In genomic region chr9:133396952-133397351, GRCh38 we compare ENCODE assay signal across 1 cellular context.
TF ChIP-seq lines count a peak whose summit lies in the region.

No MANE protein-coding gene starts in this region.

TF ChIP-seq in K562, 482 proteins besides CTCF, POLR2A, EP300 and RAD21:
- peak; percentile 27; the same call in 1 of the 2 replicates for TF ChIP-seq MAX (CRISPR knock-in tag; IDR thresholded peaks at IDR 0.05)
- TF ChIP-seq NRF1 (conservative IDR thresholded peaks at IDR 0.05 in 1 of 2, IDR thresholded peaks at IDR 0.05 in 1 of 2), result 0 out of 4 replicates have a peak, but pooled peaks of 1 of the 2 experiments have one; percentile 14
- no peak for TF ChIP-seq FOSL1 (tag; conservative IDR thresholded peaks at IDR 0.05)
- no peak for TF ChIP-seq TFAP4 (CRISPR knock-in tag; IDR thresholded peaks at IDR 0.05; ENCODE audit: borderline replicate concordance)
- no peak for TF ChIP-seq THRA (IDR thresholded peaks at IDR 0.05)
- TF ChIP-seq SAFB2 (IDR thresholded peaks at IDR 0.05; ENCODE audit: borderline replicate concordance, low read depth, low read length, severe bottlenecking), result no peak
- no peak for TF ChIP-seq FOXP4 (CRISPR knock-in tag; IDR thresholded peaks at IDR 0.05; ENCODE audit: borderline replicate concordance)
- no peak for TF ChIP-seq SIRT6 (IDR thresholded peaks at IDR 0.05; ENCODE audit: low read depth, low read length)
- TF ChIP-seq BRCA1 (IDR thresholded peaks at IDR 0.05), result no peak
- TF ChIP-seq BRCA1 (CRISPR knock-in tag; IDR thresholded peaks at IDR 0.05), result no peak
- peak; percentile 34; the same call in 1 of the 2 replicates for TF ChIP-seq SMC3 (conservative IDR thresholded peaks at IDR 0.05; ENCODE audit: insufficient read depth, low read depth, low read length)
- TF ChIP-seq POLR2G (IDR thresholded peaks at IDR 0.05; ENCODE audit: low read depth, low read length), result peak; percentile 58
- TF ChIP-seq ZNF24 (IDR thresholded peaks at IDR 0.05), result no peak
- no peak for TF ChIP-seq RHOXF2B (CRISPR knock-in tag; conservative IDR thresholded peaks at IDR 0.05)
- TF ChIP-seq CLOCK (CRISPR knock-in tag; IDR thresholded peaks at IDR 0.05; ENCODE audit: borderline replicate concordance), result no peak
- no peak for TF ChIP-seq SP1 (CRISPR knock-in tag; IDR thresholded peaks at IDR 0.05)
- TF ChIP-seq POLR2H (tag; IDR thresholded peaks at IDR 0.05; ENCODE audit: low read depth), result no peak
- no peak for TF ChIP-seq ZNF778 (CRISPR knock-in tag; IDR thresholded peaks at IDR 0.05)
- peak; percentile 66; the same call in 1 of the 2 replicates for TF ChIP-seq CTBP1 (IDR thresholded peaks at IDR 0.05; ENCODE audit: borderline replicate concordance)
- TF ChIP-seq PTBP1 (IDR thresholded peaks at IDR 0.05; ENCODE audit: low read depth, low read length), result no peak
- no peak for TF ChIP-seq PCBP1 (IDR thresholded peaks at IDR 0.05; ENCODE audit: low read depth, low read length, poor library complexity, severe bottlenecking)
- TF ChIP-seq MTF1 (CRISPR knock-in tag; IDR thresholded peaks at IDR 0.05; ENCODE audit: borderline replicate concordance), result no peak
